Comparison of ENCODE assay signal across 9 cellular contexts in the genomic region with DNA sequence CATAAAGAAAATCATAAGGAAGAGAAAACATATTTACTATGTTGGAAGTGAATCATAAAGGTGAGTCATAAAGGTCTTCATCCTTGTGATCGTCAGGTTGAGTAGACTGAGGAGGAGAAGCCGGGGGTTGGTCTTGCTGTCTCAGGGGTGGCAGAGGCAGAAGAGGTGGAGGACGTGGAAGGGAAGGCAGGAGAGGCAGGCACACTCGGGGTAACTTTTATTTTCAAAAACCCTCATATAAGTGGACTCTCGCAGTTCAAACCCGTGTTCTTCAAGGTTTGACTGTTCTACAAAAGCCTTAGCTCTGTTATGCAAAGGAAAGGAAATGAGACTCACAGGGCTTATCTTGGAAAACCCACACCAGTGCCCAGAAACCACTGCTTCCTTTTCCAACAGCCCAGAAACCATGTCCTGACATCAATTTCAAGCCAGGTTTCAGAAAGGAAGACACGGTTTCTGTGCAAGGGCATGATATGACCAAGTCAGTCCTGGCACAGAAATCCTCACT. TPM values are rescaled to one million over a fixed set of nuclear protein-coding genes. Genes with fewer than 3 reads are reported as not detected.
A peak's percentile ranks its signal among the peaks of the same experiment; 100 is the strongest.
DNase-seq lines count a peak whose midpoint lies in the region; ATAC-seq and TF ChIP-seq lines count a peak whose summit lies in the region.
"Had no signal": no experiment of that assay in that cellular context is flagged by ENCODE, and none has a peak within 500 bp of the region (broad histone marks: within the 10 kb centered on the region; RNA-seq: fewer than 3 reads in every experiment).

No MANE protein-coding gene starts in this region.

- no peak overlapping the region for H3K4me3 ChIP-seq in Panc1 (ENCODE audit: low read depth in 2 of 2, low read length in 2 of 2)

- H3K4me1 ChIP-seq in Panc1 (ENCODE audit: control insufficient read depth, insufficient read depth, low read length): peaks cover 9% of the 10 kb centered on the region

- TF ChIP-seq CTCF in Panc1 (IDR thresholded peaks at IDR 0.05): no peak

- in situ Hi-C loops in Panc1 (cut with HindIII; ENCODE audit: low pct_unique_long_range_greater_than_20kb, low sequenced_read_pairs): no loop called here

- no TSS peak for BruUV-seq in Panc1 (replicated peaks; lab: Mats Ljungman, UMichigan)

- CTCF ChIA-PET in Panc1 (lab: Charles Lee): interaction anchor here (0.7 kb wide), 1 partner anchor 42 kb away, joined by 3 read pairs; no protein-coding TSS in a partner anchor

- POLR2A ChIA-PET in Panc1 (lab: Charles Lee): interaction anchor here (0.5 to 0.7 kb wide), 2 partner anchors 10 to 105 kb away, joined by 3 to 5 read pairs; no protein-coding TSS in a partner anchor
- POLR2A ChIA-PET in activated naive CD8-positive, alpha-beta T cell treated with anti-CD3 and anti-CD28 coated beads, Interleukin-2, amount 10 ng/mL, durations not matched to agents 7 days and 5 days (lab: Charles Lee): interaction anchor here (0.6 to 1.3 kb wide), 5 partner anchors 10 to 627 kb away, joined by 3 read pairs; a partner anchor contains a TSS

- peaks cover 4% of the 10 kb centered on the region for H3K9me3 Mint-ChIP-seq in activated naive CD8-positive, alpha-beta T cell treated with anti-CD3 and anti-CD28 coated beads, Interleukin-2, amount 10 ng/mL, durations not matched to agents 7 days and 5 days

- peak overlapping the region; percentile 89 for H3K27ac Mint-ChIP-seq in activated naive CD8-positive, alpha-beta T cell treated with anti-CD3 and anti-CD28 coated beads, Interleukin-2, amount 10 ng/mL, durations not matched to agents 7 days and 5 days

- intact Hi-C loops in Panc1 (cut with micrococcal nuclease; ENCODE audit: unreplicated experiment): no loop called here

- peak overlapping the region; percentile 87 for H3K4me3 Mint-ChIP-seq in activated naive CD8-positive, alpha-beta T cell treated with anti-CD3 and anti-CD28 coated beads, Interleukin-2, amount 10 ng/mL, durations not matched to agents 7 days and 5 days

- DNase-seq in HCEC 1CT (peak; percentile 4), Panc1 (ENCODE audit: low read depth, low spot score) (peak; percentile 43), hippocampal formation (lab: John Stamatoyannopoulos, UW) (no peak), iPS-NIHi7 (ENCODE audit: extremely low spot score) (no peak), ureter (ENCODE audit: low spot score) (no peak)
- DNase-seq in activated naive CD8-positive, alpha-beta T cell treated with anti-CD3 and anti-CD28 coated beads, Interleukin-2, amount 10 ng/mL, durations not matched to agents 7 days and 5 days: peak; percentile 51
- DNase-seq in stimulated activated CD4-positive, alpha-beta T cell treated with anti-CD3 and anti-CD28 coated beads, Interleukin-2, amount 100 ng/mL, for 4 hours (ENCODE audit: low read depth): peak; percentile 38
- DNase-seq: activated CD4-positive, CD25-positive, alpha-beta regulatory T cell had no signal

- no peaks in the 10 kb centered on the region for H3K27me3 Mint-ChIP-seq in activated naive CD8-positive, alpha-beta T cell treated with anti-CD3 and anti-CD28 coated beads, Interleukin-2, amount 10 ng/mL, durations not matched to agents 7 days and 5 days

- no peaks in the 10 kb centered on the region for H3K27me3 ChIP-seq in Panc1 (ENCODE audit: control insufficient read depth, insufficient read depth, low read length)

- no peak overlapping the region for H3K27ac ChIP-seq in Panc1 (ENCODE audit: low read length)

- H3K36me3 Mint-ChIP-seq in activated naive CD8-positive, alpha-beta T cell treated with anti-CD3 and anti-CD28 coated beads, Interleukin-2, amount 10 ng/mL, durations not matched to agents 7 days and 5 days: peaks cover 23% of the 10 kb centered on the region

- H3K9me3 ChIP-seq in Panc1 (ENCODE audit: control insufficient read depth, insufficient read depth, low read depth, low read length): no peaks in the 10 kb centered on the region

- no peaks in the 10 kb centered on the region for H3K36me3 ChIP-seq in Panc1 (ENCODE audit: control insufficient read depth, insufficient read depth, low read length)

- ATAC-seq in Panc1: peak; percentile 54
- ATAC-seq in activated naive CD8-positive, alpha-beta T cell treated with anti-CD3 and anti-CD28 coated beads, Interleukin-2, amount 10 ng/mL, durations not matched to agents 7 days and 5 days (ENCODE audit: low read depth): peak; percentile 77

- H3K4me1 Mint-ChIP-seq in activated naive CD8-positive, alpha-beta T cell treated with anti-CD3 and anti-CD28 coated beads, Interleukin-2, amount 10 ng/mL, durations not matched to agents 7 days and 5 days: peaks cover 50% of the 10 kb centered on the region

RNA-seq across cellular contexts. Expression of a gene that starts 14.0 kb away (rescaled TPM):
- total RNA-seq in Panc1 (2021; ENCODE audit: unreplicated experiment) (0.36 TPM), ureter (not detected)
- polyA plus RNA-seq in Panc1 (2012; ENCODE audit: insufficient read length): not detected
- total RNA-seq in activated naive CD8-positive, alpha-beta T cell treated with anti-CD3 and anti-CD28 coated beads, Interleukin-2, amount 10 ng/mL, durations not matched to agents 7 days and 5 days: not detected
- total RNA-seq: mucosa of gallbladder had no signal

Comparison
In these comparisons a context has a peak if more than half of its experiments do, and no peak if none do; other contexts are left out.
1. DNase-seq: peak in HCEC 1CT (single experiment), Panc1 (single experiment), activated naive CD8-positive, alpha-beta T cell treated with anti-CD3 and anti-CD28 coated beads, Interleukin-2, amount 10 ng/mL, durations not matched to agents 7 days and 5 days (single experiment) and stimulated activated CD4-positive, alpha-beta T cell treated with anti-CD3 and anti-CD28 coated beads, Interleukin-2, amount 100 ng/mL, for 4 hours (single experiment); none in hippocampal formation (0 of 2), iPS-NIHi7 (single experiment) and ureter (single experiment).